8 cellular contexts compared by ENCODE assay signal in genomic region chr18:44725300-44726096, GRCh38. TPM values are rescaled to one million over a fixed set of nuclear protein-coding genes. Genes with fewer than 3 reads are reported as not detected.
DNase-seq lines count a peak whose midpoint lies in the region; ATAC-seq and TF ChIP-seq lines count a peak whose summit lies in the region.

No MANE protein-coding gene starts in this region.

- TF ChIP-seq CTCF in PC-9 (conservative IDR thresholded peaks at IDR 0.05) (no peak), right atrium auricular region (IDR thresholded peaks at IDR 0.05) (no peak), H9 (conservative IDR thresholded peaks at IDR 0.05) (no peak)

- H3K27ac ChIP-seq in PC-9, result peak overlapping the region; percentile 66
- H3K27ac ChIP-seq in right atrium auricular region, result peak overlapping the region; percentile 52 to 73
- H3K27ac ChIP-seq in H9 (ENCODE audit: insufficient read length, low read depth, low read length), result no peak overlapping the region

- H3K4me1 Mint-ChIP-seq in H9, result peaks cover 32 to 40% of the 10 kb centered on the region in 2 experiments

- no peak overlapping the region for H2AK5ac ChIP-seq in H9 (ENCODE audit: insufficient read length, low read length)

- no peak overlapping the region for H3T11ph ChIP-seq in H9 (ENCODE audit: low read length)

- H2AFZ ChIP-seq in PC-9, result peak overlapping the region; percentile 31; the same call in 1 of the 2 replicates
- H2AFZ ChIP-seq in H9 (ENCODE audit: low read length), result no peak overlapping the region

- H4K20me1 ChIP-seq in PC-9 (ENCODE audit: insufficient read depth), result no peaks in the 10 kb centered on the region
- no peaks in the 10 kb centered on the region for H4K20me1 ChIP-seq in H9 (ENCODE audit: control insufficient read depth, insufficient read depth, insufficient read length)

- no peak overlapping the region for H3K18ac ChIP-seq in H9 (ENCODE audit: insufficient read length, low read depth, low read length)

- no peak overlapping the region for H3K27ac Mint-ChIP-seq in H9

- no peak overlapping the region for H3K14ac ChIP-seq in H9 (ENCODE audit: insufficient read depth, low read length)

- no peaks in the 10 kb centered on the region for H3K9me2 ChIP-seq in PC-9 (ENCODE audit: insufficient read depth)

- H3K36me3 ChIP-seq in PC-9 (ENCODE audit: low read depth) (no peaks in the 10 kb centered on the region), right atrium auricular region (no peaks in the 10 kb centered on the region)

- no peaks in the 10 kb centered on the region; the same call in 1 of the 2 replicates for H3K27me3 Mint-ChIP-seq in H9 (ENCODE audit: low read depth)

- intact Hi-C loops in PC-9 (cut with micrococcal nuclease; ENCODE audit: unreplicated experiment), result no loop called here

- H3F3A ChIP-seq in PC-9 (ENCODE audit: insufficient read depth, low read depth), result 0 out of 2 replicates have a peak, but pooled peaks cover 4% of the 10 kb centered on the region

- WGBS in H9 (ENCODE audit: extremely low coverage, insufficient read length, low lambda C conversion rate), result no CpG with 5 or more reads among the region's 5 CpGs

- CTCF ChIA-PET in PC-9 (lab: Charles Lee), result interaction anchor here (0.6 kb wide), 1 partner anchor 43 kb away, joined by 3 read pairs; no protein-coding TSS in a partner anchor

- H2BK5ac ChIP-seq in H9 (ENCODE audit: insufficient read length, low read length), result no peak overlapping the region

- H4K8ac ChIP-seq in H9 (replicated peaks; ENCODE audit: insufficient read length, low read depth, low read length), result no peak overlapping the region

- no peaks in the 10 kb centered on the region; a peak in 2 of 7 replicates for H3K36me3 Mint-ChIP-seq in H9 (ENCODE audit: insufficient read depth in 1 of 3, low read depth in 3 of 3)

- H3K79me2 ChIP-seq in PC-9 (ENCODE audit: low read depth) (no peaks in the 10 kb centered on the region), H9 (ENCODE audit: insufficient read depth, low read length) (no peaks in the 10 kb centered on the region)

- no peak overlapping the region for H3K9ac ChIP-seq in H9 (ENCODE audit: extremely low read depth, insufficient read length, low read length)

- BruUV-seq in PC-9 (replicated peaks; lab: Mats Ljungman, UMichigan), result no TSS peak

- ATAC-seq in HG02763 (IDR thresholded peaks at IDR 0.05; ENCODE audit: unreplicated experiment), result peak; percentile 40

- no peak overlapping the region for H3K23ac ChIP-seq in H9 (ENCODE audit: insufficient read length, low read depth, low read length)

- no peaks in the 10 kb centered on the region for H3K23me2 ChIP-seq in H9 (ENCODE audit: insufficient read length, low read depth, low read length, poor library complexity, severe bottlenecking)

- no peak overlapping the region for H4K5ac ChIP-seq in H9 (ENCODE audit: insufficient read length, low read depth, low read length)

- H3K4me2 ChIP-seq in PC-9 (peak overlapping the region; percentile 44), H9 (ENCODE audit: insufficient read depth, insufficient read length, low read length) (no peak overlapping the region)

- no peak overlapping the region for H2BK20ac ChIP-seq in H9 (ENCODE audit: low read depth, low read length, poor library complexity, severe bottlenecking)

- H3K27me3 ChIP-seq in PC-9 (ENCODE audit: insufficient read depth, low read depth) (no peaks in the 10 kb centered on the region), right atrium auricular region (no peaks in the 10 kb centered on the region), H9 (ENCODE audit: insufficient read depth, low read length) (no peaks in the 10 kb centered on the region)

- H3K56ac ChIP-seq in H9 (ENCODE audit: insufficient read length, low read depth, low read length), result no peak overlapping the region

- peaks cover 38% of the 10 kb centered on the region for H3K4me1 ChIP-seq in PC-9 (replicated peaks; ENCODE audit: insufficient read depth)
- H3K4me1 ChIP-seq in right atrium auricular region, result peaks cover 0 to 35% of the 10 kb centered on the region in 2 donors
- H3K4me1 ChIP-seq in H9 (ENCODE audit: insufficient read depth, low read length), result peaks cover 7% of the 10 kb centered on the region; the same call in 1 of the 2 replicates

- no peak overlapping the region for H3K4ac ChIP-seq in H9 (ENCODE audit: low read depth, low read length)

- no peak overlapping the region for H4K91ac ChIP-seq in H9 (ENCODE audit: insufficient read length, low read depth, low read length)

- no peaks in the 10 kb centered on the region for H3K9me3 ChIP-seq in PC-9 (ENCODE audit: insufficient read depth, low read depth)
- H3K9me3 ChIP-seq in right atrium auricular region, result no peaks in the 10 kb centered on the region
- no peaks in the 10 kb centered on the region for H3K9me3 ChIP-seq in H9 (ENCODE audit: control insufficient read depth, low read depth, low read length)

- H3K4me3 Mint-ChIP-seq in H9, result no peak overlapping the region; a peak in 1 of 5 replicates

- H3K79me1 ChIP-seq in H9 (ENCODE audit: insufficient read depth, low read depth, low read length, poor library complexity, severe bottlenecking), result no peaks in the 10 kb centered on the region

- no peak overlapping the region for H2BK15ac ChIP-seq in H9 (ENCODE audit: low read depth, low read length)

- H2BK12ac ChIP-seq in H9 (ENCODE audit: insufficient read length, low read depth, low read length), result no peak overlapping the region

- H2BK120ac ChIP-seq in H9 (ENCODE audit: low read depth, low read length, poor library complexity, severe bottlenecking), result no peak overlapping the region

- H3K9me3 Mint-ChIP-seq in H9, result no peaks in the 10 kb centered on the region

- DNase-seq in GM04504 (ENCODE audit: low read depth) (peak; percentile 40), PC-9 (peak in 1 of 2 experiments; percentile 50), right atrium auricular region (ENCODE audit: low spot score) (no peak), H9 (no peak), DMS153 (lab: John Stamatoyannopoulos, UW) (no peak)
- DNase-seq in activated gamma-delta T cell treated with anti-CD3 and anti-CD28 coated beads, Interleukin-2, amount 50 U/mL, for 16 hours (ENCODE audit: low read depth), result peak; percentile 61
- peak; percentile 59 to 70 for DNase-seq in stimulated activated CD4-positive, alpha-beta T cell treated with anti-CD3 and anti-CD28 coated beads, Interleukin-2, amount 100 ng/mL, for 24 hours

- POLR2A ChIA-PET in PC-9 (lab: Charles Lee; ENCODE audit: unreplicated experiment), result no interaction called here

- no peak overlapping the region for H3K4me3 ChIP-seq in PC-9
- no peak overlapping the region for H3K4me3 ChIP-seq in right atrium auricular region

RNA-seq across cellular contexts. Expression of gene SETBP1, which starts 44.8 kb away (rescaled TPM):
- total RNA-seq in PC-9 (2021) (8.3 and 9.0 TPM in 2 replicates), right atrium auricular region (10 to 100 TPM in 1 of 2 donors, 1 to 10 TPM in 1; 7.8 to 13.4 TPM), H9 (2021) (4.6 and 4.8 TPM in 2 replicates)

Comparison
In these comparisons a context has a peak if more than half of its experiments do, and no peak if none do; other contexts are left out.
1. DNase-seq: peak in GM04504 (single experiment), activated gamma-delta T cell treated with anti-CD3 and anti-CD28 coated beads, Interleukin-2, amount 50 U/mL, for 16 hours (single experiment) and stimulated activated CD4-positive, alpha-beta T cell treated with anti-CD3 and anti-CD28 coated beads, Interleukin-2, amount 100 ng/mL, for 24 hours (2 of 2); none in right atrium auricular region (single experiment), H9 (single experiment) and DMS153 (single experiment).